26 cellular contexts compared by ENCODE assay signal in the genomic region with DNA sequence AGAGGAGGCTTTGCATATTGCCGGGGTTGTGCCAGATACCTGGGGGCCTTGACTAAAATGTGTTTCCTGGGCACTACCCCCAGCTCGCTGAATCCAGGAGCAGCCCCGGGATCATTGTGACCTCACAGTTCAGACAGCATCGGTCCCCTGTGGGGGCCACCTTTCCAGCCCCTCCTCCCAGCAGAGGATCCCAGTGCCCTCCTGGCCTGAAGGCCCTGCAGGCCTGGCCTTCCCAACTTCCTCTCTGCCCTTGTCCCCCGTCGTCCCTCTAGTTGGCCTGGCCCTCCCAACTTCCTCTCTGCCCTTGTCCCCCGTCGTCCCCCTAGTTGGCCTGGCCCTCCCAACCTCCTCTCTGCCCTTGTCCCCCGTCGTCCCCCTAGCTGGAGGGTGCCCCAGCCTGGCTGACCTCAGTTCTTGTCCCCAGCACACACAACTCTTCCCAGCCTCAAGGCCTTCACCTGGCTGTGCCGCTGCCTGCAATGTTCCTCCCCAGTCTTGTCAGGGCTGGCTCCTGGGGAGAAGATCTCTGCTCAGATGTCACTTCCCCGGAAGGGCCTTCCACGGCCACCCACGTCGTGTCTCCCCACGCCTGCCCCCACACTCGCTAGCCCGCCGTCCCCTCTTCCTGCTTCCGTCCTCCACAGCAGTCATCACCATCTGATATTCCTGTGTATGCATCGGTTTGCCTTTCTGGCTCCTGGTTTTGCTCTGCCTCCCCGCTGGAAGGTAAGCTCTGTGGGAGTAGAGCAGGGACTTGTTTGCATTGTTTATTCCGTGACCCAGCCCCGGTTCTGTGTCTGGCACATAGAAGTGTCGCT. TPM values are rescaled to one million over a fixed set of nuclear protein-coding genes. Genes with fewer than 3 reads are reported as not detected.
A peak's percentile ranks its signal among the peaks of the same experiment; 100 is the strongest.
DNase-seq lines count a peak whose midpoint lies in the region; TF ChIP-seq lines count a peak whose summit lies in the region.
"Had no signal": no experiment of that assay in that cellular context is flagged by ENCODE, and none has a peak within 500 bp of the region (broad histone marks: within the 10 kb centered on the region; RNA-seq: fewer than 3 reads in every experiment).

No MANE protein-coding gene starts in this region.

- H3K4me3 Mint-ChIP-seq in neural crest cell: no peak overlapping the region
- H3K4me3 Mint-ChIP-seq: dendritic cell treated with granulocyte-macrophage colony-stimulating factor and Interleukin-4, amounts not matched to agents 40 ng/mL and 50 ng/mL, for 4 days had no signal

- in situ Hi-C loops in brain microvascular endothelial cell (cut with HindIII; ENCODE audit: low pct_ligation_motif_present, low sequenced_read_pairs): no loop called here

- H3K9ac ChIP-seq in colonic mucosa (ENCODE audit: low read depth in 2 of 2, low read length in 2 of 2): no peak overlapping the region

- H3K27me3 Mint-ChIP-seq in neural crest cell (ENCODE audit: low read depth): peaks cover 32% of the 10 kb centered on the region

- H3K36me3 ChIP-seq in colonic mucosa: no peaks in the 10 kb centered on the region
- no peaks in the 10 kb centered on the region for H3K36me3 ChIP-seq in vagina
- no peaks in the 10 kb centered on the region for H3K36me3 ChIP-seq in brain microvascular endothelial cell (replicated peaks)
- H3K36me3 ChIP-seq: BE2C, tibial artery had no signal

- intact Hi-C loops in colonic mucosa (cut with DNase I) (no loop called here), vagina (cut with DNase I) (no loop called here)

- TF ChIP-seq POLR2A in vagina (IDR thresholded peaks at IDR 0.05): no peak

- H3K9me3 ChIP-seq in colonic mucosa: no peaks in the 10 kb centered on the region
- no peaks in the 10 kb centered on the region for H3K9me3 ChIP-seq in vagina
- H3K9me3 ChIP-seq: A549, BE2C, Caco-2, tibial artery had no signal

- peaks cover 29% of the 10 kb centered on the region for H3K4me1 Mint-ChIP-seq in neural crest cell

- H3K27ac ChIP-seq in colonic mucosa: no peak overlapping the region
- no peak overlapping the region for H3K27ac ChIP-seq in vagina
- H3K27ac ChIP-seq in brain microvascular endothelial cell: no peak overlapping the region
- H3K27ac ChIP-seq in substantia nigra (ENCODE audit: low read depth, low read length, poor library complexity, severe bottlenecking): no peak overlapping the region
- H3K27ac ChIP-seq: A549, SK-N-MC, tibial artery had no signal

- H3K27ac Mint-ChIP-seq in neural crest cell (ENCODE audit: unreplicated experiment): peak overlapping the region; percentile 83
- H3K27ac Mint-ChIP-seq: dendritic cell treated with granulocyte-macrophage colony-stimulating factor and Interleukin-4, amounts not matched to agents 40 ng/mL and 50 ng/mL, for 4 days had no signal

- H3K36me3 Mint-ChIP-seq in neural crest cell (ENCODE audit: low read depth): no peaks in the 10 kb centered on the region

- TF ChIP-seq CTCF in colonic mucosa (IDR thresholded peaks at IDR 0.05): no peak
- no peak for TF ChIP-seq CTCF in neural crest cell (conservative IDR thresholded peaks at IDR 0.05)
- TF ChIP-seq CTCF in vagina (IDR thresholded peaks at IDR 0.05): no peak
- TF ChIP-seq CTCF in brain microvascular endothelial cell (IDR thresholded peaks at IDR 0.05; ENCODE audit: low read depth, low read length, missing control alignments): no peak

- H3K4me1 ChIP-seq in colonic mucosa (no peaks in the 10 kb centered on the region), vagina (peaks cover 22% of the 10 kb centered on the region)
- H3K4me1 ChIP-seq: A549, BE2C had no signal

- DNase-seq in activated effector memory CD4-positive, alpha-beta T cell treated with anti-CD3 and anti-CD28 coated beads, Interleukin-2, amount 50 U/mL, for 16 hours: peak; percentile 51
- DNase-seq in activated effector memory CD4-positive, alpha-beta T cell treated with Interleukin-2 at 50 U/mL for 16 hours: no peak
- peak; percentile 13 for DNase-seq in colonic mucosa
- DNase-seq in neural crest cell (ENCODE audit: low read depth, low spot score): no peak
- DNase-seq in vagina (ENCODE audit: extremely low spot score in 2 of 2): peak; percentile 80 to 93
- DNase-seq in brain microvascular endothelial cell: no peak
- no peak for DNase-seq in NCI-H1105 treated with DMSO at 0.1 percent for 48 hours (lab: John Stamatoyannopoulos, UW)
- no peak for DNase-seq in substantia nigra (lab: John Stamatoyannopoulos, UW)
- DNase-seq: activated CD4-positive, alpha-beta T cell treated with anti-CD3 and anti-CD28 coated beads, Interleukin-2, amount 50 U/mL, for 1 hour; activated gamma-delta T cell treated with Interleukin-2 at 50 U/mL for 16 hours; activated T-cell treated with anti-CD3 and anti-CD28 coated beads for 4 hours; BE2C; DND-41; midbrain; NCI-H1417 treated with DMSO at 0.1 percent for 48 hours; NCI-H524; stimulated activated CD4-positive, alpha-beta T cell treated with anti-CD3 and anti-CD28 coated beads, Interleukin-2, amount 100 ng/mL, for 48 hours; stimulated activated naive CD4-positive, alpha-beta T cell treated with Interleukin-2 at 50 U/mL for 16 hours; tibial artery had no signal

- H3K9me3 Mint-ChIP-seq in neural crest cell: no peaks in the 10 kb centered on the region
- H3K9me3 Mint-ChIP-seq: dendritic cell treated with granulocyte-macrophage colony-stimulating factor and Interleukin-4, amounts not matched to agents 40 ng/mL and 50 ng/mL, for 4 days had no signal

- no peak overlapping the region for H3K4me3 ChIP-seq in colonic mucosa
- H3K4me3 ChIP-seq in vagina: no peak overlapping the region
- H3K4me3 ChIP-seq in brain microvascular endothelial cell (ENCODE audit: low read depth, low read length): no peak overlapping the region
- H3K4me3 ChIP-seq: A549, GM12878, SK-N-MC, smooth muscle cell, tibial artery had no signal

- H3K27me3 ChIP-seq in colonic mucosa (no peaks in the 10 kb centered on the region), vagina (no peaks in the 10 kb centered on the region), brain microvascular endothelial cell (replicated peaks) (peaks cover 9% of the 10 kb centered on the region)
- H3K27me3 ChIP-seq: tibial artery had no signal

RNA-seq across cellular contexts. Expression of a gene that starts 12.6 kb away (rescaled TPM):
- total RNA-seq in colonic mucosa (10 to 100 TPM in 1 of 2 donors, 1 to 10 TPM in 1; 8.3 to 16.4 TPM), neural crest cell (0.27 TPM in 1 of 2 replicates, not detected in the other), vagina (40.8 TPM)
- total RNA-seq: HepG2 had no signal

Comparison
In these comparisons a context has a peak if more than half of its experiments do, and no peak if none do; other contexts are left out.
1. DNase-seq: peak in activated effector memory CD4-positive, alpha-beta T cell treated with anti-CD3 and anti-CD28 coated beads, Interleukin-2, amount 50 U/mL, for 16 hours (single experiment), colonic mucosa (single experiment) and vagina (2 of 2); none in activated effector memory CD4-positive, alpha-beta T cell treated with Interleukin-2 at 50 U/mL for 16 hours (single experiment), neural crest cell (single experiment), brain microvascular endothelial cell (single experiment), NCI-H1105 treated with DMSO at 0.1 percent for 48 hours (single experiment) and substantia nigra (0 of 49).